Comparison of ENCODE assay signal across 8 cellular contexts in the genomic region with DNA sequence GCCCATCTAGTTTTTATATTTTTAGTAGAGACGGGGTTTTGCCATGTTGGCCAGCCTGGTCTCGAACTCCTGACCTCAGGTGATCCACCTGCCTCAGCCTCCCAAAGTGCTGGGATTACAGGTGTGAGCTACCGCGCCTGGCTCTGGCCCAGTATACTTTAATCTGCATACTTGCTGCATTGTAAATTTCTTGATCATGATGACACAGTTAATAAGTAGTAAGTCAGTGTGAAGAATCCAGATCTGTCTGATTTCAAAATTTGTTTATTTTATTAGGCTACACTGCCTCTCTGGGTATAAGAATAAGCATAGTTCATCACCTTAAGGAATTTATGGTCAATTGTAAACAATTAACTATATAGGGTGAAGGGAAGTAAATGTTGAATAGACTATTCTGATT. TPM values are rescaled to one million over a fixed set of nuclear protein-coding genes. Genes with fewer than 3 reads are reported as not detected.
DNase-seq lines count a peak whose midpoint lies in the region; ATAC-seq, FAIRE-seq and TF ChIP-seq lines count a peak whose summit lies in the region.
"Not testable (repeated sequence)": the region's sequence is repeated elsewhere in the genome, so short reads cannot be mapped to it uniquely, and the experiment has no call there.

No MANE protein-coding gene starts in this region.

- ATAC-seq in A549; activated T-helper 17 cell treated with anti-CD3 and anti-CD28 coated beads, Interleukin-2, amount 50 U/mL, for 72 hours (replicated peaks); effector memory CD8-positive, alpha-beta T cell (replicated peaks): not testable (repeated sequence)

- not testable (repeated sequence) for TF ChIP-seq EP300 in A549 (IDR thresholded peaks at IDR 0.05)

- not testable (repeated sequence) for H3K9me2 ChIP-seq in OCI-LY7 (ENCODE audit: insufficient read depth, low read length); hepatocyte (replicated peaks; ENCODE audit: insufficient read depth)

- CTCF ChIA-PET in A549 (lab: Yijun Ruan, JAX), result interaction anchor here (1.0 to 6.4 kb wide), 4 partner anchors 9 to 145 kb away, joined by 3 to 47 read pairs (median 8); no protein-coding TSS in a partner anchor
- CTCF ChIA-PET in Caco-2 (lab: Charles Lee), result interaction anchor here (1.4 kb wide), 1 partner anchor 58 kb away, joined by 7 read pairs; no protein-coding TSS in a partner anchor
- CTCF ChIA-PET in OCI-LY7 (lab: Charles Lee; ENCODE audit: unreplicated experiment), result not testable (repeated sequence)

- BruUV-seq in Caco-2 (replicated peaks; lab: Mats Ljungman, UMichigan); OCI-LY7 (replicated peaks; lab: Mats Ljungman, UMichigan): not testable (repeated sequence)

- H3K4me1 Mint-ChIP-seq in Caco-2 (ENCODE audit: low read depth, unreplicated experiment) (peaks cover 20% of the 10 kb centered on the region), neural crest cell (peaks cover 27% of the 10 kb centered on the region)
- H3K4me1 Mint-ChIP-seq in activated T-helper 17 cell treated with anti-CD3 and anti-CD28 coated beads, Interleukin-2, amount 50 U/mL, for 72 hours, result peaks cover 30% of the 10 kb centered on the region
- peaks cover 24 to 29% of the 10 kb centered on the region in 2 donors for H3K4me1 Mint-ChIP-seq in effector memory CD8-positive, alpha-beta T cell (ENCODE audit: low read depth in 2 of 2)

- H4K20me1 ChIP-seq in OCI-LY7 (ENCODE audit: insufficient read depth, low read length) (peaks cover 31% of the 10 kb centered on the region), hepatocyte (ENCODE audit: insufficient read depth, poor library complexity, severe bottlenecking) (peaks cover 92% of the 10 kb centered on the region)

- not testable (repeated sequence) for H3K27me3 ChIP-seq in Caco-2 (replicated peaks; ENCODE audit: control insufficient read depth, insufficient read depth, low read length); hepatocyte

- DNase-seq in A549 (ENCODE audit: low read depth in 1 of 2, low spot score in 1 of 2); Caco-2; OCI-LY7 (ENCODE audit: low spot score); SK-N-MC (ENCODE audit: low read depth, low spot score); effector memory CD8-positive, alpha-beta T cell; hepatocyte (ENCODE audit: low spot score); neural crest cell (ENCODE audit: low read depth, low spot score): not testable (repeated sequence)

- H3K9me3 Mint-ChIP-seq in Caco-2 (ENCODE audit: unreplicated experiment); activated T-helper 17 cell treated with anti-CD3 and anti-CD28 coated beads, Interleukin-2, amount 50 U/mL, for 72 hours; effector memory CD8-positive, alpha-beta T cell; neural crest cell: not testable (repeated sequence)

- peaks cover 66% of the 10 kb centered on the region for H3K4me1 ChIP-seq in A549
- peaks cover 55% of the 10 kb centered on the region for H3K4me1 ChIP-seq in Caco-2
- peaks cover 51% of the 10 kb centered on the region for H3K4me1 ChIP-seq in OCI-LY7 (ENCODE audit: insufficient read depth, low read length, poor library complexity, severe bottlenecking)
- H3K4me1 ChIP-seq in hepatocyte (ENCODE audit: insufficient read depth), result peaks cover 44% of the 10 kb centered on the region

- not testable (repeated sequence) for TF ChIP-seq CTCF in A549 (IDR thresholded peaks at IDR 0.05); Caco-2 (IDR thresholded peaks at IDR 0.05; ENCODE audit: insufficient read depth in 1 of 2, low read depth in 1 of 2, low read length in 1 of 2, severe bottlenecking in 1 of 2, unreplicated experiment in 1 of 2); OCI-LY7 (conservative IDR thresholded peaks at IDR 0.05; ENCODE audit: low read length); hepatocyte (IDR thresholded peaks at IDR 0.05; ENCODE audit: poor library complexity); neural crest cell (conservative IDR thresholded peaks at IDR 0.05)

- H3K27ac ChIP-seq in A549 (peak overlapping the region in 1 of 2 experiments; percentile 81; a peak in 3 of 6 replicates), OCI-LY7 (ENCODE audit: low read depth, low read length, poor library complexity, severe bottlenecking) (peak overlapping the region; percentile 18), SK-N-MC (peak overlapping the region; percentile 54; the same call in 1 of the 2 replicates), hepatocyte (peak overlapping the region; percentile 30)

- H3K4me2 ChIP-seq in A549 (peak overlapping the region; percentile 75), hepatocyte (peak overlapping the region; percentile 25)
- not testable (repeated sequence) for H3K4me2 ChIP-seq in OCI-LY7 (ENCODE audit: low read length)

- H3K79me2 ChIP-seq in OCI-LY7 (ENCODE audit: insufficient read depth, low read depth, low read length) (peaks cover 97% of the 10 kb centered on the region), hepatocyte (peaks cover 100% of the 10 kb centered on the region)

- TF ChIP-seq RAD21 in A549 (conservative IDR thresholded peaks at IDR 0.05 in 1 of 2, IDR thresholded peaks at IDR 0.05 in 1 of 2), result not testable (repeated sequence)

- not testable (repeated sequence) for H3K36me3 ChIP-seq in Caco-2 (ENCODE audit: control insufficient read depth, insufficient read depth, low read length); hepatocyte (replicated peaks; ENCODE audit: insufficient read depth, low read depth)
- H3K36me3 ChIP-seq in OCI-LY7 (ENCODE audit: insufficient read depth, low read length), result peaks cover 58% of the 10 kb centered on the region
- peaks cover 15% of the 10 kb centered on the region for H3K36me3 ChIP-seq in SK-N-MC (ENCODE audit: insufficient read depth, low read length)

- H2AFZ ChIP-seq in OCI-LY7 (ENCODE audit: low read length); hepatocyte: not testable (repeated sequence)

- not testable (repeated sequence) for H3K9ac ChIP-seq in SK-N-MC (ENCODE audit: insufficient read length)

- not testable (repeated sequence) for H3K9me3 ChIP-seq in A549; Caco-2; OCI-LY7 (ENCODE audit: low read length); SK-N-MC (ENCODE audit: low read depth, low read length); hepatocyte (ENCODE audit: low read depth)

- FAIRE-seq in A549 (lab: Jason Lieb, UNC), result not testable (repeated sequence)

- POLR2A ChIA-PET in A549 (lab: Yijun Ruan, JAX), result not testable (repeated sequence)
- POLR2A ChIA-PET in Caco-2 (lab: Charles Lee), result interaction anchor here (0.6 kb wide), 2 partner anchors 18 to 376 kb away, joined by 4 to 8 read pairs; partner anchors contain the start of gene AP2S1
- POLR2A ChIA-PET in OCI-LY7 (lab: Charles Lee), result interaction anchor here (0.6 to 1.2 kb wide), 5 partner anchors 9 to 148 kb away, joined by 3 to 8 read pairs (median 4); partner anchors contain the start of gene AP2S1

- intact Hi-C loops in Caco-2 (cut with micrococcal nuclease; ENCODE audit: unreplicated experiment), result loop anchor here (10.0 kb wide), 2 partner anchors 107 to 387 kb away; partner anchors contain the start of gene CCDC9
- intact Hi-C loops in OCI-LY7 (cut with micrococcal nuclease; ENCODE audit: unreplicated experiment), result not testable (repeated sequence)

- peak overlapping the region; percentile 5 for H3K4me3 Mint-ChIP-seq in Caco-2 (ENCODE audit: unreplicated experiment)
- H3K4me3 Mint-ChIP-seq in activated T-helper 17 cell treated with anti-CD3 and anti-CD28 coated beads, Interleukin-2, amount 50 U/mL, for 72 hours, result not testable (repeated sequence)
- peak overlapping the region in 1 of 2 donors; percentile 34 for H3K4me3 Mint-ChIP-seq in effector memory CD8-positive, alpha-beta T cell
- peak overlapping the region; percentile 7 for H3K4me3 Mint-ChIP-seq in neural crest cell

- not testable (repeated sequence) for H3K4me3 ChIP-seq in A549; Caco-2 (ENCODE audit: low read depth, low read length); OCI-LY7 (ENCODE audit: low read depth, low read length, poor library complexity, severe bottlenecking); SK-N-MC; hepatocyte

- WGBS in A549 (ENCODE audit: missing lambda C conversion rate), result 88% methylated on average over 4 of the region's 4 CpGs
- 95% methylated on average over 4 of the region's 4 CpGs for WGBS in hepatocyte (ENCODE audit: low lambda C conversion rate, missing lambda C conversion rate)

- peak overlapping the region; percentile 42 for H3K27ac Mint-ChIP-seq in Caco-2 (ENCODE audit: unreplicated experiment)
- peak overlapping the region; percentile 32 for H3K27ac Mint-ChIP-seq in activated T-helper 17 cell treated with anti-CD3 and anti-CD28 coated beads, Interleukin-2, amount 50 U/mL, for 72 hours
- H3K27ac Mint-ChIP-seq in effector memory CD8-positive, alpha-beta T cell, result peak overlapping the region; percentile 38 to 78
- H3K27ac Mint-ChIP-seq in neural crest cell (ENCODE audit: unreplicated experiment), result not testable (repeated sequence)

- H3K27me3 Mint-ChIP-seq in Caco-2 (ENCODE audit: insufficient read depth, unreplicated experiment); activated T-helper 17 cell treated with anti-CD3 and anti-CD28 coated beads, Interleukin-2, amount 50 U/mL, for 72 hours; effector memory CD8-positive, alpha-beta T cell; neural crest cell (ENCODE audit: low read depth): not testable (repeated sequence)

- H3K36me3 Mint-ChIP-seq in Caco-2 (ENCODE audit: insufficient read depth, unreplicated experiment), result peaks cover 33% of the 10 kb centered on the region
- H3K36me3 Mint-ChIP-seq in activated T-helper 17 cell treated with anti-CD3 and anti-CD28 coated beads, Interleukin-2, amount 50 U/mL, for 72 hours (ENCODE audit: low read depth), result peaks cover 14% of the 10 kb centered on the region
- not testable (repeated sequence) for H3K36me3 Mint-ChIP-seq in effector memory CD8-positive, alpha-beta T cell (ENCODE audit: insufficient read depth); neural crest cell (ENCODE audit: low read depth)

- TF ChIP-seq POLR2A in A549 (IDR thresholded peaks at IDR 0.05; ENCODE audit: low read length), result not testable (repeated sequence)

RNA-seq across cellular contexts. Expression of gene ARHGAP35, which starts 7.2 kb away (rescaled TPM):
- 48.5 and 51.9 TPM in 2 replicates for polyA plus RNA-seq in A549 (2011; rRNA removed)
- polyA plus RNA-seq in A549 (2012; cell fraction: cytosol; rRNA removed), result 17.2 and 22.8 TPM in 2 replicates
- polyA plus RNA-seq in A549 (2012; cell fraction: nucleus; rRNA removed), result 31.2 and 34.0 TPM in 2 replicates
- polyA plus RNA-seq in A549 (2017; fragmentation: RNase III; extraction: RNeasy Plus Mini Kit Qiagen cat#74134 plus additional on column Dnase treatment), result 33.2 to 33.7 TPM (median 33.3 TPM) in 3 replicates
- 67.2 and 74.8 TPM in 2 replicates for polyA minus RNA-seq in A549 (2011; rRNA and poly(A)+ RNA removed)
- total RNA-seq in Caco-2 (2022), result 81.7 and 85.9 TPM in 2 replicates
- total RNA-seq in OCI-LY7 (2014; rRNA removed; shearing (Covaris generic)), result 22.5 and 26.5 TPM in 2 replicates
- 42.2 and 44.4 TPM in 2 replicates for total RNA-seq in OCI-LY7 (2022)
- total RNA-seq in activated T-helper 17 cell treated with anti-CD3 and anti-CD28 coated beads, Interleukin-2, amount 50 U/mL, for 72 hours, result 10 to 100 TPM; 38.0 to 38.3 TPM
- 44.3 and 48.1 TPM in 2 replicates for total RNA-seq in hepatocyte
- 11.5 and 18.6 TPM in 2 replicates for polyA plus RNA-seq in hepatocyte
- 81.0 and 82.5 TPM in 2 replicates for total RNA-seq in neural crest cell

RNA-seq across cellular contexts. Expression of gene AP2S1, which starts 17.4 kb away (rescaled TPM):
- 117 and 150 TPM in 2 replicates for polyA plus RNA-seq in A549 (2011; rRNA removed)
- polyA plus RNA-seq in A549 (2012; cell fraction: cytosol; rRNA removed), result 412 and 456 TPM in 2 replicates
- polyA plus RNA-seq in A549 (2012; cell fraction: nucleus; rRNA removed), result 284 and 292 TPM in 2 replicates
- polyA plus RNA-seq in A549 (2017; fragmentation: RNase III; extraction: RNeasy Plus Mini Kit Qiagen cat#74134 plus additional on column Dnase treatment), result 318 to 329 TPM (median 325 TPM) in 3 replicates
- 90.7 TPM in 2 replicates for polyA minus RNA-seq in A549 (2011; rRNA and poly(A)+ RNA removed)
- total RNA-seq in Caco-2 (2022), result 211 and 234 TPM in 2 replicates
- 105 and 110 TPM in 2 replicates for total RNA-seq in OCI-LY7 (2014; rRNA removed; shearing (Covaris generic))
- 79.3 and 88.2 TPM in 2 replicates for total RNA-seq in OCI-LY7 (2022)
- total RNA-seq in activated T-helper 17 cell treated with anti-CD3 and anti-CD28 coated beads, Interleukin-2, amount 50 U/mL, for 72 hours, result 100 to 1,000 TPM in 1 of 2 donors, 10 to 100 TPM in 1; 69.7 to 137 TPM
- total RNA-seq in hepatocyte, result 109 and 129 TPM in 2 replicates
- 349 and 392 TPM in 2 replicates for polyA plus RNA-seq in hepatocyte
- 165 and 167 TPM in 2 replicates for total RNA-seq in neural crest cell
